8 cellular contexts compared by ENCODE assay signal in the genomic region with DNA sequence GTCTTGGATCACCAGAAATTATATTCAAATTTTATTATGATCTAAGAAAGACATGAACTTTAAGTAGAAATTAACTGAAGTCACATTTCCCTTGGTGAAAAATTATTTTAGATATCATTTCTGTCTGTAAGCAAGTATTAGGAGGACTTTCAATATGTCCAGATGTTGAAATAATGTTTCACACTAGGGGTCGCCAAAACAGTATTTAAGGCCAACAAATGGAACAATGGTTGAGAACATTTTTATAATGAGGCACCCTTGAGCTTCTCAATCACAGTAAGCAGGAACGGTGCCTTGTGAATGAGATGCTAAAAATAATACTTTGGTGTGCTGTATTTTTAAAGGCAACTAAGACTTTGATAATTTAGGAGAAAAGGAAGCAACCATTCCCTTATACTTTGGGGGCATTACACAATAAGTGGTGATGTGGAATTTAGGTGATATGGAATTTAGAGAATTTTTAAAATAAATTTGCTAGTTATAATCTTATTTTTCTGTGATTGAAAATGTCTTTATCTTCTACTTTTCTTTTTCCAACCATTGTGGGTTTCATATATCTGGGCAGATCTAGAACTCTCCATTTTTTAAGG. TPM values are rescaled to one million over a fixed set of nuclear protein-coding genes. Genes with fewer than 3 reads are reported as not detected.
A peak's percentile ranks its signal among the peaks of the same experiment; 100 is the strongest.
DNase-seq lines count a peak whose midpoint lies in the region; ATAC-seq, FAIRE-seq and TF ChIP-seq lines count a peak whose summit lies in the region.

No MANE protein-coding gene starts in this region.

- H3K4me1 Mint-ChIP-seq in CD4-positive, alpha-beta memory T cell, result peaks cover 1 to 4% (median 3%) of the 10 kb centered on the region in 4 donors

- DNase-seq in CD4-positive, alpha-beta memory T cell, result peak; percentile 45 to 70 (median 67)
- DNase-seq in GM13976 (ENCODE audit: low spot score) (peak; percentile 65), NCI-H2081 (lab: John Stamatoyannopoulos, UW) (peak; percentile 32 to 44), foreskin melanocyte (peak; percentile 68), pancreas (peak in 3 of 6 donors; percentile 8 to 24 (median 20))
- DNase-seq in effector CD8-positive, alpha-beta T cell (lab: John Stamatoyannopoulos, UW), result no peak

- intact Hi-C loops in CD4-positive, alpha-beta memory T cell (cut with micrococcal nuclease), result loop anchor here (1.0 to 2.0 kb wide), 3 partner anchors 46 to 377 kb away; partner anchors contain the start of gene STX11
- intact Hi-C loops in pancreas (cut with DNase I), result loop anchor here in 2 of 3 donors (10.0 kb wide), 3 partner anchors 110 to 380 kb away; no protein-coding TSS in a partner anchor

- POLR2A ChIA-PET in CD4-positive, alpha-beta memory T cell (lab: Charles Lee; ENCODE audit: partially characterized antibody), result interaction anchor here (0.8 to 1.0 kb wide), 3 partner anchors 46 to 113 kb away, joined by 3 to 4 read pairs (median 3); no protein-coding TSS in a partner anchor

- H3K27ac Mint-ChIP-seq in CD4-positive, alpha-beta memory T cell, result peak overlapping the region in 1 of 7 donors; percentile 84

- TF ChIP-seq CTCF in GM13976 (IDR thresholded peaks at IDR 0.05; ENCODE audit: borderline replicate concordance, control extremely low read depth, extremely low read depth, insufficient read depth, missing control alignments) (peak; percentile 52), WI38 (IDR thresholded peaks at IDR 0.05; ENCODE audit: low read depth, low read length) (peak; percentile 30; the same call in 1 of the 2 replicates), pancreas (IDR thresholded peaks at IDR 0.05) (peak in 3 of 4 donors; percentile 33 to 43 (median 35))

- CTCF ChIA-PET in CD4-positive, alpha-beta memory T cell (lab: Charles Lee; ENCODE audit: partially characterized antibody), result interaction anchor here (0.6 to 3.4 kb wide), 13 partner anchors 9 to 423 kb away, joined by 3 to 29 read pairs (median 3); no protein-coding TSS in a partner anchor

- H3K9me3 ChIP-seq in CD4-positive, alpha-beta memory T cell (ENCODE audit: control insufficient read depth in 1 of 2, low read length in 2 of 2), result no peaks in the 10 kb centered on the region
- H3K9me3 ChIP-seq in pancreas, result no peaks in the 10 kb centered on the region

- H3K27ac ChIP-seq in CD4-positive, alpha-beta memory T cell (ENCODE audit: low read depth, low read length), result no peak overlapping the region
- H3K27ac ChIP-seq in pancreas, result no peak overlapping the region

- no peak overlapping the region for H3K4me3 Mint-ChIP-seq in CD4-positive, alpha-beta memory T cell

- no peaks in the 10 kb centered on the region for H3K36me3 Mint-ChIP-seq in CD4-positive, alpha-beta memory T cell

- WGBS in pancreas, 2 donors, result 0 to 1% methylated on average over 2 of the region's 2 CpGs

- no peaks in the 10 kb centered on the region for H3K27me3 ChIP-seq in CD4-positive, alpha-beta memory T cell (ENCODE audit: insufficient read depth, low read length)
- no peaks in the 10 kb centered on the region for H3K27me3 ChIP-seq in pancreas

- no peaks in the 10 kb centered on the region for H3K27me3 Mint-ChIP-seq in CD4-positive, alpha-beta memory T cell

- no peaks in the 10 kb centered on the region for H3K4me1 ChIP-seq in CD4-positive, alpha-beta memory T cell (ENCODE audit: insufficient read depth, low read length)
- no peaks in the 10 kb centered on the region for H3K4me1 ChIP-seq in pancreas

- in situ Hi-C loops in GM13976 (cut with MboI; ENCODE audit: low sequenced_read_pairs, unreplicated experiment), result loop anchor here (5.0 to 10.0 kb wide), 2 partner anchors 112 to 380 kb away; no protein-coding TSS in a partner anchor

- H3K36me3 ChIP-seq in CD4-positive, alpha-beta memory T cell (ENCODE audit: insufficient read depth, low read length), result no peaks in the 10 kb centered on the region
- H3K36me3 ChIP-seq in pancreas, result no peaks in the 10 kb centered on the region

- H3K4me3 ChIP-seq in CD4-positive, alpha-beta memory T cell (ENCODE audit: low read length in 2 of 2), result no peak overlapping the region
- H3K4me3 ChIP-seq in WI38 (ENCODE audit: low read depth, low read length) (no peak overlapping the region), pancreas (no peak overlapping the region)

- peaks cover 0 to 1% (median 0%) of the 10 kb centered on the region in 8 donors for H3K9me3 Mint-ChIP-seq in CD4-positive, alpha-beta memory T cell

- peak; percentile 97 for FAIRE-seq in pancreas (lab: Jason Lieb, UNC)

- ATAC-seq in HG02938 (IDR thresholded peaks at IDR 0.05; ENCODE audit: unreplicated experiment) (peak; percentile 80), pancreas (peak; percentile 72 to 91 (median 90))

RNA-seq across cellular contexts. Expression of gene SF3B5, which starts 9.6 kb away (rescaled TPM):
- 10 to 100 TPM; 87.2 to 91.7 TPM for total RNA-seq in CD4-positive, alpha-beta memory T cell
- 100 to 1,000 TPM; 339 to 379 TPM for polyA plus RNA-seq in CD4-positive, alpha-beta memory T cell
- 10 to 100 TPM; 45.2 to 97.2 (median 68.7) TPM for total RNA-seq in pancreas
- 100 to 1,000 TPM in 1 of 2 donors, 10 to 100 TPM in 1; 89.3 to 138 TPM for polyA plus RNA-seq in pancreas

RNA-seq across cellular contexts. Expression of gene STX11, which starts 45.3 kb away (rescaled TPM):
- total RNA-seq in CD4-positive, alpha-beta memory T cell, result 1 to 10 TPM; 5.7 to 6.2 TPM
- polyA plus RNA-seq in CD4-positive, alpha-beta memory T cell, result 10 to 100 TPM in 1 of 2 donors, 1 to 10 TPM in 1; 9.5 to 11.0 TPM
- total RNA-seq in pancreas, result 1 to 10 TPM in 4 of 6 donors, under 1 TPM in 2; 0.47 to 2.6 (median 1.0) TPM
- 1 to 10 TPM; 1.1 TPM for polyA plus RNA-seq in pancreas
